Comparison of ENCODE assay signal across 9 cellular contexts in the genomic region with DNA sequence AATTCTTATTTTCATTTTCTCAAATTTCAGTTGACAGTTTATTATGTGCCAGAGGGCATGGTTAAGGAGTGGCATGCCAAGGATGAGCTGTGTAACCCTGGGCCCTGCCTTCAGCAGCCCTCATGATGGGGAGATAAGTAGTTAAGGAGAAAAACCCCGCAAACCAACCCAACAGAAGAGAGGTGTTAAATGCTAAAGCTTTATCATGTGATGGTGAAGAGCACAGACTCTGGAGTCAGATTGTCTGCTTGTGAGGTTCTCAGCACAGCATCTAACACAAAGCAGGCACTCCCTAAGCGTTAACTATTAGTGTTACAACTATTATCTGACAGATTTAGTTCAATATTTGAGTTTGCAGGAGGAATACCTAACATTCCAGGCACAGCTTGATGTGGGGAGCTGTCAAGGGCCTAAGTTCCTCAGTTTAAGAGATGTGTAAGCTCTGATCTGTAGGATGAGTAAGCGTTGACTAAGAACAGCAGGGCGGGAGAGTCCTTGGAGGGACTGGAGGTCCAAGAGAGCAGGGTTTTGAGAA. TPM values are rescaled to one million over a fixed set of nuclear protein-coding genes. Genes with fewer than 3 reads are reported as not detected.
DNase-seq lines count a peak whose midpoint lies in the region; ATAC-seq, FAIRE-seq and TF ChIP-seq lines count a peak whose summit lies in the region.
"Had no signal": no experiment of that assay in that cellular context is flagged by ENCODE, and none has a peak within 500 bp of the region (broad histone marks: within the 10 kb centered on the region; RNA-seq: fewer than 3 reads in every experiment).

No MANE protein-coding gene starts in this region.

- H3K27me3 ChIP-seq in PC-9 (ENCODE audit: insufficient read depth, low read depth) (no peaks in the 10 kb centered on the region), esophagus squamous epithelium (no peaks in the 10 kb centered on the region), uterus (no peaks in the 10 kb centered on the region)
- H3K27me3 ChIP-seq: heart right ventricle had no signal

- peaks cover 5% of the 10 kb centered on the region; the same call in 1 of the 2 replicates for H4K20me1 ChIP-seq in PC-9 (ENCODE audit: insufficient read depth)

- H2AFZ ChIP-seq in PC-9, result no peak overlapping the region

- ATAC-seq in esophagus mucosa, result peak; percentile 68
- no peak for ATAC-seq in HG02884 (IDR thresholded peaks at IDR 0.05; ENCODE audit: unreplicated experiment)
- no peak for ATAC-seq in HG03354 (IDR thresholded peaks at IDR 0.05; ENCODE audit: poor library complexity, severe bottlenecking, unreplicated experiment)

- no TSS peak for BruUV-seq in PC-9 (replicated peaks; lab: Mats Ljungman, UMichigan)

- peak; percentile 33 for FAIRE-seq in GM12892 (lab: Jason Lieb, UNC)

- peaks cover 25% of the 10 kb centered on the region for H3F3A ChIP-seq in PC-9 (ENCODE audit: insufficient read depth, low read depth)

- H3K27ac ChIP-seq in PC-9, result peak overlapping the region; percentile 11
- peak overlapping the region in 1 of 4 donors; percentile 21 for H3K27ac ChIP-seq in esophagus squamous epithelium
- peak overlapping the region in 1 of 2 donors; percentile 29 for H3K27ac ChIP-seq in uterus

- peaks cover 33% of the 10 kb centered on the region for H3K4me1 ChIP-seq in PC-9 (replicated peaks; ENCODE audit: insufficient read depth)
- peaks cover 0 to 10% (median 0%) of the 10 kb centered on the region in 3 donors for H3K4me1 ChIP-seq in esophagus squamous epithelium
- peaks cover 0 to 5% of the 10 kb centered on the region in 2 donors for H3K4me1 ChIP-seq in uterus

- no peak for DNase-seq in GM12892 (ENCODE audit: insufficient read length)
- peak; percentile 48 to 82 for DNase-seq in PC-9
- peak; percentile 77 for DNase-seq in renal cortical epithelial cell (ENCODE audit: low read depth)
- no peak for DNase-seq in esophagus squamous epithelium (lab: John Stamatoyannopoulos, UW)
- DNase-seq in uterus, result no peak
- DNase-seq: heart right ventricle had no signal

- intact Hi-C loops in PC-9 (cut with micrococcal nuclease; ENCODE audit: unreplicated experiment) (loop anchor here (2.0 kb wide), 1 partner anchor 29 kb away; a partner anchor contains a TSS), esophagus squamous epithelium (cut with DNase I) (no loop called here), uterus (cut with DNase I; ENCODE audit: low total_unique reads) (no loop called here)

- H3K4me3 ChIP-seq in PC-9 (no peak overlapping the region; the same call in 1 of the 2 replicates), esophagus squamous epithelium (no peak overlapping the region), uterus (no peak overlapping the region)
- H3K4me3 ChIP-seq: heart right ventricle had no signal

- H3K9me3 ChIP-seq in PC-9 (ENCODE audit: insufficient read depth, low read depth) (no peaks in the 10 kb centered on the region), esophagus squamous epithelium (no peaks in the 10 kb centered on the region), uterus (no peaks in the 10 kb centered on the region)
- H3K9me3 ChIP-seq: heart right ventricle had no signal

- POLR2A ChIA-PET in PC-9 (lab: Charles Lee; ENCODE audit: unreplicated experiment), result interaction anchor here (0.5 kb wide), 1 partner anchor 30 kb away, joined by 3 read pairs; a partner anchor contains a TSS

- H3K9me2 ChIP-seq in PC-9 (ENCODE audit: insufficient read depth), result no peaks in the 10 kb centered on the region

- TF ChIP-seq CTCF in PC-9 (conservative IDR thresholded peaks at IDR 0.05), result no peak
- no peak for TF ChIP-seq CTCF in esophagus squamous epithelium (IDR thresholded peaks at IDR 0.05)
- TF ChIP-seq CTCF in uterus (IDR thresholded peaks at IDR 0.05), result no peak

- peaks cover 77% of the 10 kb centered on the region for H3K79me2 ChIP-seq in PC-9 (ENCODE audit: low read depth)

- CTCF ChIA-PET in PC-9 (lab: Charles Lee), result no interaction called here

- 54 to 83% methylated on average over 4 of the region's 4 CpGs for WGBS in esophagus squamous epithelium, 2 donors

- no peak for TF ChIP-seq POLR2A in GM12892 (IDR thresholded peaks at IDR 0.05; ENCODE audit: low read depth, low read length)
- TF ChIP-seq POLR2A in esophagus squamous epithelium (IDR thresholded peaks at IDR 0.05), result no peak
- no peak for TF ChIP-seq POLR2A in uterus (IDR thresholded peaks at IDR 0.05)

- H3K36me3 ChIP-seq in PC-9 (ENCODE audit: low read depth), result no peaks in the 10 kb centered on the region
- no peaks in the 10 kb centered on the region for H3K36me3 ChIP-seq in esophagus squamous epithelium
- no peaks in the 10 kb centered on the region for H3K36me3 ChIP-seq in uterus
- H3K36me3 ChIP-seq: heart right ventricle had no signal

- H3K4me2 ChIP-seq in PC-9, result peak overlapping the region; percentile 65

RNA-seq across cellular contexts. Expression of a gene that starts 29.6 kb away (rescaled TPM):
- polyA plus RNA-seq in GM12892 (2012; ENCODE audit: missing spikeins), result 10.5 TPM
- total RNA-seq in PC-9 (2021), result 37.0 and 38.8 TPM in 2 replicates
- total RNA-seq in esophagus mucosa, result 15.9 TPM
- total RNA-seq in renal cortical epithelial cell, result 15.6 and 37.9 TPM in 2 replicates
- total RNA-seq in esophagus squamous epithelium, result 10 to 100 TPM; 19.9 to 28.6 (median 22.7) TPM
- total RNA-seq in uterus, result 10 to 100 TPM in 3 of 4 donors, 1 to 10 TPM in 1; 3.6 to 31.5 (median 19.9) TPM

RNA-seq across cellular contexts. Expression of a gene that starts 56.4 kb away (rescaled TPM):
- not detected for polyA plus RNA-seq in GM12892 (2012; ENCODE audit: missing spikeins)
- 29.6 and 36.3 TPM in 2 replicates for total RNA-seq in PC-9 (2021)
- 19.0 TPM for total RNA-seq in esophagus mucosa
- 24.5 and 40.3 TPM in 2 replicates for total RNA-seq in renal cortical epithelial cell
- total RNA-seq in esophagus squamous epithelium, result 10 to 100 TPM; 11.0 to 23.8 (median 16.7) TPM
- total RNA-seq in uterus, result 10 to 100 TPM in 3 of 4 donors, 1 to 10 TPM in 1; 2.6 to 48.9 (median 18.4) TPM

Comparison
In these comparisons a context has a peak if more than half of its experiments do, and no peak if none do; other contexts are left out.
1. DNase-seq: peak in PC-9 (2 of 2) and renal cortical epithelial cell (single experiment); none in GM12892 (single experiment), esophagus squamous epithelium (single experiment) and uterus (0 of 2).